18 cellular contexts compared by ENCODE assay signal in genomic region chr5:114988096-114988495, GRCh38.
DNase-seq lines count a peak whose midpoint lies in the region.
"Had no signal": no experiment of that assay in that cellular context is flagged by ENCODE, and none has a peak within 500 bp of the region (broad histone marks: within the 10 kb centered on the region; RNA-seq: fewer than 3 reads in every experiment).

No MANE protein-coding gene starts in this region.

- H3K4me1 Mint-ChIP-seq in activated T-cell treated with anti-CD3 and anti-CD28 coated beads, Interleukin-2, amount 50 U/mL, for 24 hours (ENCODE audit: low read depth): no peaks in the 10 kb centered on the region
- H3K4me1 Mint-ChIP-seq: CD14-positive monocyte; CD8-positive, alpha-beta memory T cell had no signal

- no peaks in the 10 kb centered on the region for H3K27me3 Mint-ChIP-seq in activated T-cell treated with anti-CD3 and anti-CD28 coated beads, Interleukin-2, amount 50 U/mL, for 24 hours
- H3K27me3 Mint-ChIP-seq: CD4-positive, alpha-beta T cell; CD8-positive, alpha-beta memory T cell had no signal

- DNase-seq in Ammon's horn (ENCODE audit: low spot score): peak; percentile 21
- DNase-seq in globus pallidus (ENCODE audit: low spot score): peak; percentile 60
- DNase-seq in midbrain (lab: John Stamatoyannopoulos, UW): peak; percentile 38
- peak; percentile 86 for DNase-seq in pons (ENCODE audit: low spot score)
- no peak for DNase-seq in occipital lobe (lab: John Stamatoyannopoulos, UW)
- no peak for DNase-seq in NCI-H2081 (lab: John Stamatoyannopoulos, UW)
- DNase-seq in activated CD4-positive, alpha-beta T cell treated with anti-CD3 and anti-CD28 coated beads, Interleukin-2, amount 50 U/mL, for 4 hours: no peak
- no peak for DNase-seq in activated T-cell treated with anti-CD3 and anti-CD28 coated beads, Interleukin-2, amount 50 U/mL, for 24 hours
- DNase-seq: BE2C; CD4-positive, alpha-beta T cell; CD8-positive, alpha-beta memory T cell; DMS 273 treated with DMSO at 0.1 percent for 48 hours; DMS79; EL; GDM1; H9 had no signal

- no peak overlapping the region for H3K4me3 Mint-ChIP-seq in activated T-cell treated with anti-CD3 and anti-CD28 coated beads, Interleukin-2, amount 50 U/mL, for 24 hours
- H3K4me3 Mint-ChIP-seq: CD14-positive monocyte; CD4-positive, alpha-beta T cell; CD8-positive, alpha-beta memory T cell; GM23338; H9 had no signal

- no peaks in the 10 kb centered on the region for H3K36me3 Mint-ChIP-seq in activated T-cell treated with anti-CD3 and anti-CD28 coated beads, Interleukin-2, amount 50 U/mL, for 24 hours (ENCODE audit: low read depth)
- H3K36me3 Mint-ChIP-seq: CD14-positive monocyte; CD8-positive, alpha-beta memory T cell had no signal

- H3K9me3 Mint-ChIP-seq in activated T-cell treated with anti-CD3 and anti-CD28 coated beads, Interleukin-2, amount 50 U/mL, for 24 hours: no peaks in the 10 kb centered on the region
- H3K9me3 Mint-ChIP-seq: CD4-positive, alpha-beta T cell; CD8-positive, alpha-beta memory T cell had no signal

- H3K27ac Mint-ChIP-seq in activated T-cell treated with anti-CD3 and anti-CD28 coated beads, Interleukin-2, amount 50 U/mL, for 24 hours: no peak overlapping the region
- H3K27ac Mint-ChIP-seq: CD14-positive monocyte; CD4-positive, alpha-beta T cell; CD8-positive, alpha-beta memory T cell; GM23338; H9 had no signal

Comparison
In these comparisons a context has a peak if more than half of its experiments do, and no peak if none do; other contexts are left out.
1. DNase-seq: peak in Ammon's horn (single experiment), globus pallidus (single experiment), midbrain (single experiment) and pons (single experiment); none in occipital lobe (single experiment), NCI-H2081 (0 of 2), activated CD4-positive, alpha-beta T cell treated with anti-CD3 and anti-CD28 coated beads, Interleukin-2, amount 50 U/mL, for 4 hours (0 of 2) and activated T-cell treated with anti-CD3 and anti-CD28 coated beads, Interleukin-2, amount 50 U/mL, for 24 hours (single experiment).